ENCODE assay signal across 1 cellular context in the genomic region with DNA sequence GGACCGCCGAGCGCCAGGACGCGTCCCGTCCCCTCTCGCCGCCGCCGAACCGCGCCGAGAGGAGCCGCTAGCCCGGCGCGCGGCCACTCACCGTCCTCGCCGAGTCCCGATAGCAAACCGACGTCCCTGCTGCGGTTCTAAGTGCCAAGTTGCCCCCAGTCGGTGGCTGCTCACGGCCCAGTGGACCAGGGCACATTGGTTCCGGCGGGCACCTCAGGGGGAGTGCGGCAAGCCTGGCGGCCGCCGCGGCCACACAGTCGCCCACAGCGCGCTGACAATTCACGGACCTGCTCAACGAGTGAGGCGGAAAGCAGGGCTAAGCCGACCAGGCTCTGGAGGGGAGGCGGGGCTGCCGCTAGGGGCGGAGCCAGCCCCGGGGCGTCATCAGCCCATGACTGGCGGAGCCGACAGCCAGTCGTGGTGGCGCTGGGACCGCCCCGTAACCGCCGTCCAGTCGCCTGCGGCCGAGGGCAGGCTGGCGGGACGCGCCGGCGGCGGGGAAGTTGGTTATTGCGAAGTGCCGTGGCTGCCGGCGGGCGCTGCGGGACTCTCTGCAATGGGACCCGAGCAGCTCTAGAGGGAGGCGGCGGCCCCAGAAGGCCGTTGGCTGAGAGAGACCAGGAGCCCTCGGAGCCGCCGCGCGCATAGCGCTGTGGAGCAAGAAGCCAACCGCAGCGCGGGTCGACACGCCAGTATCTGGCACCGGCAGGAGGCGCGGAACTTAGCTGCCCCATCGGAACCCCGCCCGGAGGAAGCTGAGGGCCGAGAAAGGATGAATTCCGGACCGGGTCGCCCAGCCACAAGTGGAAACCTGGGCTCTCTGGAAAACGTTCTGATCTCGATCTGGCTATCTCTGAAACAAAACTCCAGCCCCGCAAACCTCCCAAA.
A peak's percentile ranks its signal among the peaks of the same experiment; 100 is the strongest.
TF ChIP-seq lines count a peak whose summit lies in the region.

A gene with protein sequence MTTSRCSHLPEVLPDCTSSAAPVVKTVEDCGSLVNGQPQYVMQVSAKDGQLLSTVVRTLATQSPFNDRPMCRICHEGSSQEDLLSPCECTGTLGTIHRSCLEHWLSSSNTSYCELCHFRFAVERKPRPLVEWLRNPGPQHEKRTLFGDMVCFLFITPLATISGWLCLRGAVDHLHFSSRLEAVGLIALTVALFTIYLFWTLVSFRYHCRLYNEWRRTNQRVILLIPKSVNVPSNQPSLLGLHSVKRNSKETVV (minus strand): TSS at position 300 of the 888 bp plus-strand sequence. CDS start 112,387 bp downstream, outside the sequence.

TF ChIP-seq in HEK293, 187 proteins besides CTCF, POLR2A, EP300 and RAD21 (continued from another document and continues in another):
- TF ChIP-seq, protein P1, sequence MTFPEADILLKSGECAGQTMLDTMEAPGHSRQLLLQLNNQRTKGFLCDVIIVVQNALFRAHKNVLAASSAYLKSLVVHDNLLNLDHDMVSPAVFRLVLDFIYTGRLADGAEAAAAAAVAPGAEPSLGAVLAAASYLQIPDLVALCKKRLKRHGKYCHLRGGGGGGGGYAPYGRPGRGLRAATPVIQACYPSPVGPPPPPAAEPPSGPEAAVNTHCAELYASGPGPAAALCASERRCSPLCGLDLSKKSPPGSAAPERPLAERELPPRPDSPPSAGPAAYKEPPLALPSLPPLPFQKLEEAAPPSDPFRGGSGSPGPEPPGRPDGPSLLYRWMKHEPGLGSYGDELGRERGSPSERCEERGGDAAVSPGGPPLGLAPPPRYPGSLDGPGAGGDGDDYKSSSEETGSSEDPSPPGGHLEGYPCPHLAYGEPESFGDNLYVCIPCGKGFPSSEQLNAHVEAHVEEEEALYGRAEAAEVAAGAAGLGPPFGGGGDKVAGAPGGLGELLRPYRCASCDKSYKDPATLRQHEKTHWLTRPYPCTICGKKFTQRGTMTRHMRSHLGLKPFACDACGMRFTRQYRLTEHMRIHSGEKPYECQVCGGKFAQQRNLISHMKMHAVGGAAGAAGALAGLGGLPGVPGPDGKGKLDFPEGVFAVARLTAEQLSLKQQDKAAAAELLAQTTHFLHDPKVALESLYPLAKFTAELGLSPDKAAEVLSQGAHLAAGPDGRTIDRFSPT (tag by site-specific recombination; IDR thresholded peaks at IDR 0.05) = peak; percentile 42; the same call in 1 of the 2 replicates
- TF ChIP-seq ZFP3 (tag by site-specific recombination; IDR thresholded peaks at IDR 0.05; ENCODE audit: low read depth) (no peak), FEZF1 (tag by site-specific recombination; IDR thresholded peaks at IDR 0.05) (no peak), KLF10 (tag by site-specific recombination; IDR thresholded peaks at IDR 0.05) (0 out of 2 replicates have a peak, but pooled peaks have one; percentile 23), ZNF548 (tag by site-specific recombination; IDR thresholded peaks at IDR 0.05) (no peak), ZNF776 (tag by site-specific recombination; IDR thresholded peaks at IDR 0.05; ENCODE audit: borderline replicate concordance) (no peak), GLIS2 (tag by site-specific recombination; IDR thresholded peaks at IDR 0.05) (no peak), GLI4 (tag by site-specific recombination; IDR thresholded peaks at IDR 0.05) (peak; percentile 30; the same call in 1 of the 2 replicates), ZSCAN30 (tag by site-specific recombination; IDR thresholded peaks at IDR 0.05) (peak; percentile 94), ZNF555 (tag by site-specific recombination; conservative IDR thresholded peaks at IDR 0.05) (no peak), ZNF473 (tag by site-specific recombination; IDR thresholded peaks at IDR 0.05) (no peak), OVOL3 (tag by site-specific recombination; IDR thresholded peaks at IDR 0.05) (0 out of 2 replicates have a peak, but pooled peaks have one; percentile 36), ZNF175 (tag by site-specific recombination; IDR thresholded peaks at IDR 0.05) (no peak), ZNF311 (tag by site-specific recombination; IDR thresholded peaks at IDR 0.05; ENCODE audit: borderline replicate concordance) (no peak), ZNF660 (tag by site-specific recombination; IDR thresholded peaks at IDR 0.05) (peak; percentile 75)
- TF ChIP-seq, protein P2, sequence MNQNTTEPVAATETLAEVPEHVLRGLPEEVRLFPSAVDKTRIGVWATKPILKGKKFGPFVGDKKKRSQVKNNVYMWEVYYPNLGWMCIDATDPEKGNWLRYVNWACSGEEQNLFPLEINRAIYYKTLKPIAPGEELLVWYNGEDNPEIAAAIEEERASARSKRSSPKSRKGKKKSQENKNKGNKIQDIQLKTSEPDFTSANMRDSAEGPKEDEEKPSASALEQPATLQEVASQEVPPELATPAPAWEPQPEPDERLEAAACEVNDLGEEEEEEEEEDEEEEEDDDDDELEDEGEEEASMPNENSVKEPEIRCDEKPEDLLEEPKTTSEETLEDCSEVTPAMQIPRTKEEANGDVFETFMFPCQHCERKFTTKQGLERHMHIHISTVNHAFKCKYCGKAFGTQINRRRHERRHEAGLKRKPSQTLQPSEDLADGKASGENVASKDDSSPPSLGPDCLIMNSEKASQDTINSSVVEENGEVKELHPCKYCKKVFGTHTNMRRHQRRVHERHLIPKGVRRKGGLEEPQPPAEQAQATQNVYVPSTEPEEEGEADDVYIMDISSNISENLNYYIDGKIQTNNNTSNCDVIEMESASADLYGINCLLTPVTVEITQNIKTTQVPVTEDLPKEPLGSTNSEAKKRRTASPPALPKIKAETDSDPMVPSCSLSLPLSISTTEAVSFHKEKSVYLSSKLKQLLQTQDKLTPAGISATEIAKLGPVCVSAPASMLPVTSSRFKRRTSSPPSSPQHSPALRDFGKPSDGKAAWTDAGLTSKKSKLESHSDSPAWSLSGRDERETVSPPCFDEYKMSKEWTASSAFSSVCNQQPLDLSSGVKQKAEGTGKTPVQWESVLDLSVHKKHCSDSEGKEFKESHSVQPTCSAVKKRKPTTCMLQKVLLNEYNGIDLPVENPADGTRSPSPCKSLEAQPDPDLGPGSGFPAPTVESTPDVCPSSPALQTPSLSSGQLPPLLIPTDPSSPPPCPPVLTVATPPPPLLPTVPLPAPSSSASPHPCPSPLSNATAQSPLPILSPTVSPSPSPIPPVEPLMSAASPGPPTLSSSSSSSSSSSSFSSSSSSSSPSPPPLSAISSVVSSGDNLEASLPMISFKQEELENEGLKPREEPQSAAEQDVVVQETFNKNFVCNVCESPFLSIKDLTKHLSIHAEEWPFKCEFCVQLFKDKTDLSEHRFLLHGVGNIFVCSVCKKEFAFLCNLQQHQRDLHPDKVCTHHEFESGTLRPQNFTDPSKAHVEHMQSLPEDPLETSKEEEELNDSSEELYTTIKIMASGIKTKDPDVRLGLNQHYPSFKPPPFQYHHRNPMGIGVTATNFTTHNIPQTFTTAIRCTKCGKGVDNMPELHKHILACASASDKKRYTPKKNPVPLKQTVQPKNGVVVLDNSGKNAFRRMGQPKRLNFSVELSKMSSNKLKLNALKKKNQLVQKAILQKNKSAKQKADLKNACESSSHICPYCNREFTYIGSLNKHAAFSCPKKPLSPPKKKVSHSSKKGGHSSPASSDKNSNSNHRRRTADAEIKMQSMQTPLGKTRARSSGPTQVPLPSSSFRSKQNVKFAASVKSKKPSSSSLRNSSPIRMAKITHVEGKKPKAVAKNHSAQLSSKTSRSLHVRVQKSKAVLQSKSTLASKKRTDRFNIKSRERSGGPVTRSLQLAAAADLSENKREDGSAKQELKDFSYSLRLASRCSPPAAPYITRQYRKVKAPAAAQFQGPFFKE (tag by site-specific recombination; IDR thresholded peaks at IDR 0.05; ENCODE audit: borderline replicate concordance) = no peak; the same call in 1 of the 2 replicates
- TF ChIP-seq, protein P3, sequence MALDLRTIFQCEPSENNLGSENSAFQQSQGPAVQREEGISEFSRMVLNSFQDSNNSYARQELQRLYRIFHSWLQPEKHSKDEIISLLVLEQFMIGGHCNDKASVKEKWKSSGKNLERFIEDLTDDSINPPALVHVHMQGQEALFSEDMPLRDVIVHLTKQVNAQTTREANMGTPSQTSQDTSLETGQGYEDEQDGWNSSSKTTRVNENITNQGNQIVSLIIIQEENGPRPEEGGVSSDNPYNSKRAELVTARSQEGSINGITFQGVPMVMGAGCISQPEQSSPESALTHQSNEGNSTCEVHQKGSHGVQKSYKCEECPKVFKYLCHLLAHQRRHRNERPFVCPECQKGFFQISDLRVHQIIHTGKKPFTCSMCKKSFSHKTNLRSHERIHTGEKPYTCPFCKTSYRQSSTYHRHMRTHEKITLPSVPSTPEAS (tag by site-specific recombination; IDR thresholded peaks at IDR 0.05) = no peak
- TF ChIP-seq, protein P4, sequence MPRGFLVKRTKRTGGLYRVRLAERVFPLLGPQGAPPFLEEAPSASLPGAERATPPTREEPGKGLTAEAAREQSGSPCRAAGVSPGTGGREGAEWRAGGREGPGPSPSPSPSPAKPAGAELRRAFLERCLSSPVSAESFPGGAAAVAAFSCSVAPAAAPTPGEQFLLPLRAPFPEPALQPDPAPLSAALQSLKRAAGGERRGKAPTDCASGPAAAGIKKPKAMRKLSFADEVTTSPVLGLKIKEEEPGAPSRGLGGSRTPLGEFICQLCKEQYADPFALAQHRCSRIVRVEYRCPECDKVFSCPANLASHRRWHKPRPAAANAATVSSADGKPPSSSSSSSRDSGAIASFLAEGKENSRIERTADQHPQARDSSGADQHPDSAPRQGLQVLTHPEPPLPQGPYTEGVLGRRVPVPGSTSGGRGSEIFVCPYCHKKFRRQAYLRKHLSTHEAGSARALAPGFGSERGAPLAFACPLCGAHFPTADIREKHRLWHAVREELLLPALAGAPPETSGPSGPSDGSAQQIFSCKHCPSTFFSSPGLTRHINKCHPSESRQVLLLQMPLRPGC (tag by site-specific recombination; IDR thresholded peaks at IDR 0.05) = no peak
- TF ChIP-seq, protein P5, sequence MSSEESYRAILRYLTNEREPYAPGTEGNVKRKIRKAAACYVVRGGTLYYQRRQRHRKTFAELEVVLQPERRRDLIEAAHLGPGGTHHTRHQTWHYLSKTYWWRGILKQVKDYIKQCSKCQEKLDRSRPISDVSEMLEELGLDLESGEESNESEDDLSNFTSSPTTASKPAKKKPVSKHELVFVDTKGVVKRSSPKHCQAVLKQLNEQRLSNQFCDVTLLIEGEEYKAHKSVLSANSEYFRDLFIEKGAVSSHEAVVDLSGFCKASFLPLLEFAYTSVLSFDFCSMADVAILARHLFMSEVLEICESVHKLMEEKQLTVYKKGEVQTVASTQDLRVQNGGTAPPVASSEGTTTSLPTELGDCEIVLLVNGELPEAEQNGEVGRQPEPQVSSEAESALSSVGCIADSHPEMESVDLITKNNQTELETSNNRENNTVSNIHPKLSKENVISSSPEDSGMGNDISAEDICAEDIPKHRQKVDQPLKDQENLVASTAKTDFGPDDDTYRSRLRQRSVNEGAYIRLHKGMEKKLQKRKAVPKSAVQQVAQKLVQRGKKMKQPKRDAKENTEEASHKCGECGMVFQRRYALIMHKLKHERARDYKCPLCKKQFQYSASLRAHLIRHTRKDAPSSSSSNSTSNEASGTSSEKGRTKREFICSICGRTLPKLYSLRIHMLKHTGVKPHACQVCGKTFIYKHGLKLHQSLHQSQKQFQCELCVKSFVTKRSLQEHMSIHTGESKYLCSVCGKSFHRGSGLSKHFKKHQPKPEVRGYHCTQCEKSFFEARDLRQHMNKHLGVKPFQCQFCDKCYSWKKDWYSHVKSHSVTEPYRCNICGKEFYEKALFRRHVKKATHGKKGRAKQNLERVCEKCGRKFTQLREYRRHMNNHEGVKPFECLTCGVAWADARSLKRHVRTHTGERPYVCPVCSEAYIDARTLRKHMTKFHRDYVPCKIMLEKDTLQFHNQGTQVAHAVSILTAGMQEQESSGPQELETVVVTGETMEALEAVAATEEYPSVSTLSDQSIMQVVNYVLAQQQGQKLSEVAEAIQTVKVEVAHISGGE (tag by site-specific recombination; conservative IDR thresholded peaks at IDR 0.05; ENCODE audit: low read depth) = peak; percentile 49; the same call in 1 of the 2 replicates
- TF ChIP-seq, protein P6, sequence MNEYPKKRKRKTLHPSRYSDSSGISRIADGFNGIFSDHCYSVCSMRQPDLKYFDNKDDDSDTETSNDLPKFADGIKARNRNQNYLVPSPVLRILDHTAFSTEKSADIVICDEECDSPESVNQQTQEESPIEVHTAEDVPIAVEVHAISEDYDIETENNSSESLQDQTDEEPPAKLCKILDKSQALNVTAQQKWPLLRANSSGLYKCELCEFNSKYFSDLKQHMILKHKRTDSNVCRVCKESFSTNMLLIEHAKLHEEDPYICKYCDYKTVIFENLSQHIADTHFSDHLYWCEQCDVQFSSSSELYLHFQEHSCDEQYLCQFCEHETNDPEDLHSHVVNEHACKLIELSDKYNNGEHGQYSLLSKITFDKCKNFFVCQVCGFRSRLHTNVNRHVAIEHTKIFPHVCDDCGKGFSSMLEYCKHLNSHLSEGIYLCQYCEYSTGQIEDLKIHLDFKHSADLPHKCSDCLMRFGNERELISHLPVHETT (tag by site-specific recombination; IDR thresholded peaks at IDR 0.05) = no peak
- TF ChIP-seq, protein P7, sequence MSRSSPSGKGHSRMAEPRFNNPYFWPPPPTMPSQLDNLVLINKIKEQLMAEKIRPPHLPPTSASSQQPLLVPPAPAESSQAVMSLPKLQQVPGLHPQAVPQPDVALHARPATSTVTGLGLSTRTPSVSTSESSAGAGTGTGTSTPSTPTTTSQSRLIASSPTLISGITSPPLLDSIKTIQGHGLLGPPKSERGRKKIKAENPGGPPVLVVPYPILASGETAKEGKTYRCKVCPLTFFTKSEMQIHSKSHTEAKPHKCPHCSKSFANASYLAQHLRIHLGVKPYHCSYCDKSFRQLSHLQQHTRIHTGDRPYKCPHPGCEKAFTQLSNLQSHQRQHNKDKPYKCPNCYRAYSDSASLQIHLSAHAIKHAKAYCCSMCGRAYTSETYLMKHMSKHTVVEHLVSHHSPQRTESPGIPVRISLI (tag by site-specific recombination; IDR thresholded peaks at IDR 0.05) = no peak
- TF ChIP-seq, protein P8, sequence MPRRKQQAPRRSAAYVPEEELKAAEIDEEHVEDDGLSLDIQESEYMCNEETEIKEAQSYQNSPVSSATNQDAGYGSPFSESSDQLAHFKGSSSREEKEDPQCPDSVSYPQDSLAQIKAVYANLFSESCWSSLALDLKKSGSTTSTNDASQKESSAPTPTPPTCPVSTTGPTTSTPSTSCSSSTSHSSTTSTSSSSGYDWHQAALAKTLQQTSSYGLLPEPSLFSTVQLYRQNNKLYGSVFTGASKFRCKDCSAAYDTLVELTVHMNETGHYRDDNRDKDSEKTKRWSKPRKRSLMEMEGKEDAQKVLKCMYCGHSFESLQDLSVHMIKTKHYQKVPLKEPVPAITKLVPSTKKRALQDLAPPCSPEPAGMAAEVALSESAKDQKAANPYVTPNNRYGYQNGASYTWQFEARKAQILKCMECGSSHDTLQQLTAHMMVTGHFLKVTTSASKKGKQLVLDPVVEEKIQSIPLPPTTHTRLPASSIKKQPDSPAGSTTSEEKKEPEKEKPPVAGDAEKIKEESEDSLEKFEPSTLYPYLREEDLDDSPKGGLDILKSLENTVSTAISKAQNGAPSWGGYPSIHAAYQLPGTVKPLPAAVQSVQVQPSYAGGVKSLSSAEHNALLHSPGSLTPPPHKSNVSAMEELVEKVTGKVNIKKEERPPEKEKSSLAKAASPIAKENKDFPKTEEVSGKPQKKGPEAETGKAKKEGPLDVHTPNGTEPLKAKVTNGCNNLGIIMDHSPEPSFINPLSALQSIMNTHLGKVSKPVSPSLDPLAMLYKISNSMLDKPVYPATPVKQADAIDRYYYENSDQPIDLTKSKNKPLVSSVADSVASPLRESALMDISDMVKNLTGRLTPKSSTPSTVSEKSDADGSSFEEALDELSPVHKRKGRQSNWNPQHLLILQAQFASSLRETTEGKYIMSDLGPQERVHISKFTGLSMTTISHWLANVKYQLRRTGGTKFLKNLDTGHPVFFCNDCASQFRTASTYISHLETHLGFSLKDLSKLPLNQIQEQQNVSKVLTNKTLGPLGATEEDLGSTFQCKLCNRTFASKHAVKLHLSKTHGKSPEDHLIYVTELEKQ (tag by site-specific recombination; IDR thresholded peaks at IDR 0.05; ENCODE audit: borderline replicate concordance) = 0 out of 2 replicates have a peak, but pooled peaks have one; percentile 39
